In the genomic region with DNA sequence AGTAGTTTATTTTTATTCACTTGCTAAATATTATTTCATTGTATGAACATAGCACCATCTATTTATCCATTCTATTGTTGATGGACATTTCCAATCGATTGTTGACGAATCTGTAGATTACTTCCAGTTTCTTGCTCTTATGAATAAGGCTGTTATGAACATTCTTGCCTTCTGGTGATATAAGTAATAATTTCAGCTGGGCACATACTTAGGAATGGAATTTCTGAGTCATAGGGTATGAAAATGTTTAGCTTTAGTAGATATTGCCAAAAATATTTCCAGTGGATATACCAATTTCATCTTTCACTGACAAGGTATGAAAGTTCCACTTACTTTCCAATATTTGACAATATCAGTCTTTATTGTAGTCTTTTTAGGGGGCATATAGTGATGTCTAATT, we compare ENCODE assay signal across 21 cellular contexts.
"Had no signal": no experiment of that assay in that cellular context is flagged by ENCODE, and none has a peak within 500 bp of the region (broad histone marks: within the 10 kb centered on the region; RNA-seq: fewer than 3 reads in every experiment).

No MANE protein-coding gene starts in this region.

- H3K27me3 Mint-ChIP-seq: activated naive CD8-positive, alpha-beta T cell; activated T-cell treated with anti-CD3 and anti-CD28 coated beads, Interleukin-2, amount 50 U/mL, for 24 hours; activated T-helper 17 cell treated with anti-CD3 and anti-CD28 coated beads, Interleukin-2, amount 50 U/mL, for 72 hours; naive thymus-derived CD4-positive, alpha-beta T cell; progenitor cell of endocrine pancreas had no signal

- H3K9me3 ChIP-seq: upper lobe of right lung had no signal

- H3K27ac ChIP-seq: dorsolateral prefrontal cortex, epithelial cell of prostate, heart left ventricle, neural progenitor cell, SJCRH30, upper lobe of right lung had no signal

- H3K36me3 Mint-ChIP-seq: activated naive CD8-positive, alpha-beta T cell; naive thymus-derived CD4-positive, alpha-beta T cell; neural progenitor cell had no signal

- H3K4me2 ChIP-seq: neural progenitor cell had no signal

- FAIRE-seq: kidney had no signal

- H2AFZ ChIP-seq: neural progenitor cell had no signal

- ATAC-seq: activated T-helper 17 cell treated with anti-CD3 and anti-CD28 coated beads, Interleukin-2, amount 50 U/mL, for 72 hours; heart left ventricle; left lobe of liver; naive thymus-derived CD4-positive, alpha-beta T cell; upper lobe of right lung had no signal

- H3K4me1 ChIP-seq: heart left ventricle, neural progenitor cell, SJCRH30, upper lobe of right lung had no signal

- H3K27ac Mint-ChIP-seq: activated naive CD8-positive, alpha-beta T cell; activated T-cell treated with anti-CD3 and anti-CD28 coated beads, Interleukin-2, amount 50 U/mL, for 24 hours; activated T-helper 17 cell treated with anti-CD3 and anti-CD28 coated beads, Interleukin-2, amount 50 U/mL, for 72 hours; naive thymus-derived CD4-positive, alpha-beta T cell; neural progenitor cell; progenitor cell of endocrine pancreas had no signal

- H3K27me3 ChIP-seq: dorsolateral prefrontal cortex, heart left ventricle, neural progenitor cell, SJCRH30, upper lobe of right lung had no signal

- H3K36me3 ChIP-seq: heart left ventricle, neural progenitor cell, SJCRH30, upper lobe of right lung had no signal

- H3K9me3 Mint-ChIP-seq: activated T-helper 17 cell treated with anti-CD3 and anti-CD28 coated beads, Interleukin-2, amount 50 U/mL, for 72 hours had no signal

- H3K4me3 Mint-ChIP-seq: activated naive CD8-positive, alpha-beta T cell; activated T-cell treated with anti-CD3 and anti-CD28 coated beads, Interleukin-2, amount 50 U/mL, for 24 hours; activated T-helper 17 cell treated with anti-CD3 and anti-CD28 coated beads, Interleukin-2, amount 50 U/mL, for 72 hours; naive thymus-derived CD4-positive, alpha-beta T cell; neural progenitor cell had no signal

- H3K4me1 Mint-ChIP-seq: activated T-helper 17 cell treated with anti-CD3 and anti-CD28 coated beads, Interleukin-2, amount 50 U/mL, for 72 hours; naive thymus-derived CD4-positive, alpha-beta T cell had no signal

- H3K4me3 ChIP-seq: dorsolateral prefrontal cortex, heart left ventricle, lung, neural progenitor cell, SJCRH30, upper lobe of right lung had no signal

- H3K9ac ChIP-seq: neural progenitor cell had no signal

- DNase-seq: activated CD4-positive, alpha-beta T cell treated with anti-CD3 and anti-CD28 coated beads, Interleukin-2, amount 50 U/mL, for 4 hours; activated CD8-positive, alpha-beta memory T cell treated with anti-CD3 and anti-CD28 coated beads for 24 hours; activated CD8-positive, alpha-beta memory T cell treated with anti-CD3 and anti-CD28 coated beads, Interleukin-2, amount 50 U/mL, for 4 hours; activated T-cell treated with anti-CD3 and anti-CD28 coated beads, Interleukin-2, amount 50 U/mL, for 24 hours; dorsolateral prefrontal cortex; heart left ventricle; kidney; naive thymus-derived CD4-positive, alpha-beta T cell; retina; SJCRH30; stimulated activated CD4-positive, alpha-beta T cell treated with anti-CD3 and anti-CD28 coated beads, Interleukin-4, amount 100 ng/mL, for 24 hours; stimulated activated naive CD4-positive, alpha-beta T cell treated with Interleukin-2 at 50 U/mL for 16 hours; T-helper 9 cell; upper lobe of right lung had no signal
